Comparison of ENCODE assay signal across 20 cellular contexts in the genomic region with DNA sequence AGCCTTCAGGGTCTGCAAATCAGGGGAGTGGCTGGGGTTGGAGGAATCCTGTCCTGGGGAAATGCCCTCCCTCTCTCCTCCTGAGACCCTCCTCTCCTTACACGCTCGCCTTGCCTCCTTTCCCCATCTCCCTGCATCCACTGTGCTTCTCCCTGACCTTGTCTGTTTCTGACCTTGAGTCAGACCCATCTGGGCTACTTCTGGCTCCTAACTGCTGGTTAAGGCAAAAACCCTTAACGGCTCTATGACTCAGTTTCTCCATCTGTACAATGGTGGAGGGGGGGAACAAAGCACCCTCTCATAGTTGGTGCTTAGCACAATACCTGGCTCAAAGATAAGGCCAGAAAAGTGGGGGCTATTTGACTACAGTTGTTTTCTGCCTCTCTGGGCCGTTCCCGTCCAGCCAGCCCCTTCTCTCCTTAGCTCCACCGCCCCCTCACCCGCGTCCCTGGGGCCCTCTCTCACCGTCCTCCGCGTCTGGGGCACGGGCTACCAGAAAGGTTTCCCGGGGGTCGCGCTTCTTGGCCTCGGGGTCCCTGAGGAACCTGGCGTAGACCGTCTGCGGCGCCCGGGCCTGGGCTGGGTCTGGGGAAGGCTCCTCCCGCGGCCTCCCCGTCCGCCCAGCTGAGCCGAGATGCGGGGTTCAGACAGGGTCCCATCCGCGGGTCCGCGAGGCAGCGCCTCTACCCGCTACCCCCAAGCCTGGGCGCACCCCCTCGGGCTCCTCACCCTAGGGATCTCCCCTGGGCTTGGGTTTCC. TPM values are rescaled to one million over a fixed set of nuclear protein-coding genes. Genes with fewer than 3 reads are reported as not detected.
DNase-seq lines count a peak whose midpoint lies in the region; ATAC-seq and TF ChIP-seq lines count a peak whose summit lies in the region.
"Had no signal": no experiment of that assay in that cellular context is flagged by ENCODE, and none has a peak within 500 bp of the region (broad histone marks: within the 10 kb centered on the region; RNA-seq: fewer than 3 reads in every experiment).

No MANE protein-coding gene starts in this region.

- peaks cover 28 to 55% (median 40%) of the 10 kb centered on the region in 11 experiments for H3K27me3 ChIP-seq in BLaER1 treated with 17β-estradiol and CSF1 and Interleukin-3, amounts not matched to agents 10 nM and 100 nM
- H3K27me3 ChIP-seq in Peyer's patch: peaks cover 0 to 6% of the 10 kb centered on the region in 2 donors

- ATAC-seq in left ventricle myocardium superior (peak; percentile 15), omental fat pad (ENCODE audit: low FRiP score) (peak; percentile 43), mucosa of descending colon (no peak)

- H3K4me2 ChIP-seq in BLaER1 treated with 17β-estradiol and CSF1 and Interleukin-3, amounts not matched to agents 10 nM and 100 nM: peak overlapping the region; percentile 72 to 93 (median 82)

- intact Hi-C loops in left ventricle myocardium superior (cut with micrococcal nuclease): no loop called here
- intact Hi-C loops in mucosa of descending colon (cut with DNase I, micrococcal nuclease): no loop called here

- H3K36me3 ChIP-seq in BLaER1 treated with 17β-estradiol and CSF1 and Interleukin-3, amounts not matched to agents 10 nM and 100 nM: no peaks in the 10 kb centered on the region
- H3K36me3 ChIP-seq in Peyer's patch (no peaks in the 10 kb centered on the region), mucosa of descending colon (ENCODE audit: low read depth) (no peaks in the 10 kb centered on the region)

- H3K27ac ChIP-seq in BLaER1 treated with 17β-estradiol and CSF1 and Interleukin-3, amounts not matched to agents 10 nM and 100 nM: no peak overlapping the region
- no peak overlapping the region for H3K27ac ChIP-seq in Peyer's patch

- H3K4me3 ChIP-seq in BLaER1 treated with 17β-estradiol and CSF1 and Interleukin-3, amounts not matched to agents 10 nM and 100 nM: peak overlapping the region in 6 of 10 experiments; percentile 21 to 54 (median 40); a peak in 6 of 20 replicates
- H3K4me3 ChIP-seq in Peyer's patch (peak overlapping the region in 3 of 4 donors; percentile 3 to 22 (median 18)), mucosa of descending colon (no peak overlapping the region)

- DNase-seq in Peyer's patch (no peak), left ventricle myocardium superior (no peak), omental fat pad (ENCODE audit: low spot score) (no peak), SIG-M5 (lab: John Stamatoyannopoulos, UW) (no peak), mucosa of descending colon (no peak), inferior parietal cortex (ENCODE audit: extremely low spot score) (no peak), NCI-H2227 treated with DMSO at 0.1 percent for 48 hours (lab: John Stamatoyannopoulos, UW) (no peak)
- DNase-seq: activated CD4-positive, alpha-beta T cell treated with anti-CD3 and anti-CD28 coated beads, Interleukin-2, amount 10 ng/mL, durations not matched to agents 7 days and 5 days; activated naive CD4-positive, alpha-beta T cell treated with Interleukin-2 at 50 U/mL for 16 hours; anterior cingulate cortex; endodermal cell; KBM-7; mesenchymal stem cell; MV-4-11; NCI-H2029 treated with DMSO at 0.1 percent for 48 hours; NCI-H510A treated with DMSO at 0.1 percent for 48 hours; T-helper 1 cell had no signal

- no peak for TF ChIP-seq CTCF in Peyer's patch (IDR thresholded peaks at IDR 0.05)
- TF ChIP-seq CTCF in omental fat pad (IDR thresholded peaks at IDR 0.05): no peak
- TF ChIP-seq CTCF in mucosa of descending colon (IDR thresholded peaks at IDR 0.05): no peak

- peaks cover 0 to 22% (median 0%) of the 10 kb centered on the region in 11 experiments; a peak in 2 of 22 replicates for H4K20me1 ChIP-seq in BLaER1 treated with 17β-estradiol and CSF1 and Interleukin-3, amounts not matched to agents 10 nM and 100 nM

- no peaks in the 10 kb centered on the region for H3K9me3 ChIP-seq in BLaER1 treated with 17β-estradiol and CSF1 and Interleukin-3, amounts not matched to agents 10 nM and 100 nM (replicated peaks in 1 of 11)
- H3K9me3 ChIP-seq in Peyer's patch (no peaks in the 10 kb centered on the region), mucosa of descending colon (no peaks in the 10 kb centered on the region)

- TF ChIP-seq POLR2A in Peyer's patch (IDR thresholded peaks at IDR 0.05): no peak

- H3K4me1 ChIP-seq in BLaER1 treated with 17β-estradiol and CSF1 and Interleukin-3, amounts not matched to agents 10 nM and 100 nM: peaks cover 17 to 48% (median 37%) of the 10 kb centered on the region in 10 experiments
- H3K4me1 ChIP-seq in Peyer's patch (no peaks in the 10 kb centered on the region), mucosa of descending colon (ENCODE audit: low read depth) (no peaks in the 10 kb centered on the region)

- peak overlapping the region in 7 of 11 experiments; percentile 28 to 59 (median 46); a peak in 9 of 22 replicates for H3K9ac ChIP-seq in BLaER1 treated with 17β-estradiol and CSF1 and Interleukin-3, amounts not matched to agents 10 nM and 100 nM

RNA-seq across cellular contexts. Expression of gene TULP1, which starts 1.3 kb away (rescaled TPM):
- total RNA-seq in Peyer's patch: not detected
- not detected for total RNA-seq in left ventricle myocardium superior
- under 1 TPM in 1 of 4 donors, not detected in 3; 0.28 TPM for total RNA-seq in omental fat pad
- total RNA-seq in mucosa of descending colon: not detected
- total RNA-seq: activated CD4-positive, alpha-beta T cell treated with anti-CD3 and anti-CD28 coated beads, Interleukin-2, amount 10 ng/mL, durations not matched to agents 7 days and 5 days; kidney epithelial cell; pulmonary artery endothelial cell had no signal

RNA-seq across cellular contexts. Expression of gene TEAD3, which starts 14.5 kb away (rescaled TPM):
- total RNA-seq in Peyer's patch (10 to 100 TPM; 10.7 to 32.9 (median 27.4) TPM), left ventricle myocardium superior (30.4 TPM), omental fat pad (10 to 100 TPM in 3 of 4 donors, 1 to 10 TPM in 1; 8.2 to 16.0 (median 14.2) TPM), mucosa of descending colon (10 to 100 TPM; 28.3 to 98.0 (median 28.8) TPM)

RNA-seq across cellular contexts. Expression of gene RPL10A, which starts 43.2 kb away (rescaled TPM):
- total RNA-seq in Peyer's patch (1,000 to 10,000 TPM in 1 of 4 donors, 100 to 1,000 TPM in 3; 347 to 1,065 (median 530) TPM), left ventricle myocardium superior (560 TPM), omental fat pad (1,000 to 10,000 TPM; 1,059 to 1,562 (median 1,256) TPM), mucosa of descending colon (1,000 to 10,000 TPM in 1 of 3 donors, 100 to 1,000 TPM in 2; 849 to 1,069 (median 985) TPM)

RNA-seq across cellular contexts. Expression of gene FANCE, which starts 59.2 kb away (rescaled TPM):
- total RNA-seq in Peyer's patch: 1 to 10 TPM; 1.8 to 7.4 (median 4.2) TPM
- total RNA-seq in left ventricle myocardium superior: 3.8 TPM
- total RNA-seq in omental fat pad: 1 to 10 TPM; 1.9 to 9.6 (median 5.4) TPM
- total RNA-seq in mucosa of descending colon: 1 to 10 TPM; 4.1 to 5.0 (median 4.4) TPM
